ENCODE assay signal across 16 cellular contexts in the genomic region with DNA sequence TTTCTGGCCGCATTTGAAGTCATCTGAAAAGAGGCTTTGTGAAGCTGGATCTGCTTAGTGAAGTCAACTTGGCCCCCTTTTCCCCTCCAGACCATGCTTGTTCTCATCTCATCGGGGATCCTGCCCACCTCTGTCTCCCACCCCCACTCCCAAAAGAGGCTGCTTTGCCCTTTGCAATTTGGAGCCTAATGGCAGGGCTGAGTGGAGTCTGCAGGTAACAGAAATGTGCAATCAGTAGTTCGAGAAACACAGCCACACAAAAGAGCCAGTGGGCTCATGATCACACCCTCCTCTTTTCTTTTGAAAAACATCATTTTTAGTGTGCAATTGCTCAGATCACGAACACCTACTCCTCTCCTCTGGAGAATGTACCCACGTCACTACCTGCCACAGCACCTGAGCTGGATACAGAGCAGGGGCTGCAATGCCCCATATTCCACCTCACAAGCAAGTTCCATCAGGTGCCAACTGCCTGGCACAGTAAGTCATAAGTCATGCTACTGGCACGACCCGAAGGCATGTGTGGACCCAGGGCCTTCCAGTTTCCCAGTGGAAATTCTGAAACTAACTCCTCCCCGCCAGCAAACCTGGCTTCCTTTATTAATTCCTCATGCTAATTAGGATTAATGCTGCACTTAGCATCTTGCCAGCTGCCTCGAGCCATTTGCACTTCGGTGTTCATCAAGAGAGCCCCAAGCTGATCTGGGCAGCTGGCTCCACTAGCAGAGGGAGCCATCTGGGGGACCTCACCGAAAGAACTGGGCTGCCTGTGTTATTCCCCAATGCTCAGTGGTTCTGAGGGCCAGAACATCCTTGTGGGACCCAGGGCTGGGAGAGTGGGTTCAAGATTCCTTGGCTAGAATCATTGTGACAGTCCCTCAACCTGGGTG. TPM values are rescaled to one million over a fixed set of nuclear protein-coding genes. Genes with fewer than 3 reads are reported as not detected.
DNase-seq lines count a peak whose midpoint lies in the region; ATAC-seq, FAIRE-seq and TF ChIP-seq lines count a peak whose summit lies in the region.
"Had no signal": no experiment of that assay in that cellular context is flagged by ENCODE, and none has a peak within 500 bp of the region (broad histone marks: within the 10 kb centered on the region; RNA-seq: fewer than 3 reads in every experiment).

No MANE protein-coding gene starts in this region.

- ATAC-seq in natural killer cell, result no peak
- ATAC-seq: activated CD4-positive, CD25-positive, alpha-beta regulatory T cell treated with anti-CD3 and anti-CD28 coated beads, Interleukin-2, amount 50 U/mL, for 24 hours had no signal

- H3K27ac Mint-ChIP-seq in CD8-positive, alpha-beta memory T cell, result no peak overlapping the region
- H3K27ac Mint-ChIP-seq in IgD-negative memory B cell, result no peak overlapping the region
- H3K27ac Mint-ChIP-seq in astrocyte (ENCODE audit: unreplicated experiment), result no peak overlapping the region
- no peak overlapping the region for H3K27ac Mint-ChIP-seq in natural killer cell

- no peak overlapping the region for H3K27ac ChIP-seq in CD8-positive, alpha-beta memory T cell (ENCODE audit: low read depth, low read length)
- H3K27ac ChIP-seq in astrocyte (ENCODE audit: low read depth, low read length) (no peak overlapping the region), right atrium auricular region (no peak overlapping the region)
- H3K27ac ChIP-seq: epithelial cell of prostate had no signal

- H3K36me3 Mint-ChIP-seq in CD8-positive, alpha-beta memory T cell, result no peaks in the 10 kb centered on the region
- H3K36me3 Mint-ChIP-seq in IgD-negative memory B cell, result no peaks in the 10 kb centered on the region
- no peaks in the 10 kb centered on the region for H3K36me3 Mint-ChIP-seq in astrocyte (ENCODE audit: low read depth, unreplicated experiment)
- no peaks in the 10 kb centered on the region for H3K36me3 Mint-ChIP-seq in natural killer cell

- H3K9me3 ChIP-seq in CD8-positive, alpha-beta memory T cell (ENCODE audit: low read length), result no peaks in the 10 kb centered on the region
- H3K9me3 ChIP-seq in astrocyte (ENCODE audit: insufficient read depth, low read depth, low read length), result no peaks in the 10 kb centered on the region
- H3K9me3 ChIP-seq in right atrium auricular region, result no peaks in the 10 kb centered on the region

- H3K36me3 ChIP-seq in CD8-positive, alpha-beta memory T cell (ENCODE audit: insufficient read depth, low read length), result no peaks in the 10 kb centered on the region
- H3K36me3 ChIP-seq in astrocyte (ENCODE audit: insufficient read depth, low read length) (no peaks in the 10 kb centered on the region), right atrium auricular region (no peaks in the 10 kb centered on the region)

- H3K79me2 ChIP-seq in astrocyte (ENCODE audit: insufficient read depth, low read length), result no peaks in the 10 kb centered on the region

- POLR2A ChIA-PET in CD8-positive, alpha-beta memory T cell (lab: Charles Lee), result no interaction called here

- no peak overlapping the region for H3K9ac ChIP-seq in astrocyte (ENCODE audit: low read length)

- peak overlapping the region; percentile 51 to 85 (median 71) for H3K4me3 Mint-ChIP-seq in CD8-positive, alpha-beta memory T cell
- H3K4me3 Mint-ChIP-seq in IgD-negative memory B cell (peak overlapping the region in 3 of 4 donors; percentile 38 to 84 (median 63)), astrocyte (ENCODE audit: unreplicated experiment) (peak overlapping the region; percentile 54), natural killer cell (peak overlapping the region; percentile 72)

- intact Hi-C loops in natural killer cell (cut with micrococcal nuclease), result no loop called here

- FAIRE-seq in astrocyte (lab: Jason Lieb, UNC), result no peak
- FAIRE-seq: GM18507, RCC 7860 had no signal

- peak overlapping the region; percentile 85 for H3K4me2 ChIP-seq in astrocyte (ENCODE audit: low read length)

- H2AFZ ChIP-seq in astrocyte (ENCODE audit: low read depth, low read length), result no peak overlapping the region

- peaks cover 7 to 27% (median 9%) of the 10 kb centered on the region in 3 donors for H3K4me1 Mint-ChIP-seq in CD8-positive, alpha-beta memory T cell
- peaks cover 2 to 5% (median 4%) of the 10 kb centered on the region in 3 donors for H3K4me1 Mint-ChIP-seq in IgD-negative memory B cell
- no peaks in the 10 kb centered on the region for H3K4me1 Mint-ChIP-seq in astrocyte (ENCODE audit: low read depth, unreplicated experiment)
- peaks cover 0 to 4% of the 10 kb centered on the region in 2 donors for H3K4me1 Mint-ChIP-seq in natural killer cell

- TF ChIP-seq CTCF in astrocyte (IDR thresholded peaks at IDR 0.05; ENCODE audit: insufficient read depth, low read depth, low read length), result no peak
- no peak for TF ChIP-seq CTCF in natural killer cell (IDR thresholded peaks at IDR 0.05)
- TF ChIP-seq CTCF in right atrium auricular region (IDR thresholded peaks at IDR 0.05), result no peak

- CTCF ChIA-PET in CD8-positive, alpha-beta memory T cell (lab: Charles Lee), result no interaction called here

- no peak for DNase-seq in CD8-positive, alpha-beta memory T cell
- DNase-seq in astrocyte (ENCODE audit: low read depth), result no peak
- no peak for DNase-seq in natural killer cell
- DNase-seq in SIG-M5 treated with dmso at 0.1 percent for 504 hours (lab: John Stamatoyannopoulos, UW; ENCODE audit: unreplicated experiment), result no peak
- no peak for DNase-seq in GM03348 (ENCODE audit: low spot score)
- no peak for DNase-seq in right atrium auricular region (ENCODE audit: low spot score)
- DNase-seq in DMS79 (lab: John Stamatoyannopoulos, UW), result no peak
- DNase-seq: NCI-H187; stimulated activated CD4-positive, alpha-beta T cell treated with anti-CD3 and anti-CD28 coated beads, Interleukin-4, amount 100 ng/mL, for 1 hour; substantia nigra had no signal

- H3K9me3 Mint-ChIP-seq in CD8-positive, alpha-beta memory T cell, result peaks cover 0 to 2% (median 0%) of the 10 kb centered on the region in 5 donors
- H3K9me3 Mint-ChIP-seq in IgD-negative memory B cell (peaks cover 0 to 6% (median 0%) of the 10 kb centered on the region in 3 donors), astrocyte (ENCODE audit: unreplicated experiment) (peaks cover 3% of the 10 kb centered on the region), natural killer cell (no peaks in the 10 kb centered on the region)

- no peaks in the 10 kb centered on the region for H3K4me1 ChIP-seq in CD8-positive, alpha-beta memory T cell (ENCODE audit: insufficient read depth, low read length)
- H3K4me1 ChIP-seq in astrocyte (ENCODE audit: insufficient read depth, low read length) (peaks cover 4% of the 10 kb centered on the region), right atrium auricular region (peaks cover 0 to 21% of the 10 kb centered on the region in 2 donors)

- no peaks in the 10 kb centered on the region for H4K20me1 ChIP-seq in astrocyte (ENCODE audit: insufficient read depth, low read length)

- peaks cover 56 to 71% of the 10 kb centered on the region in 2 donors for H3K27me3 Mint-ChIP-seq in CD8-positive, alpha-beta memory T cell
- peaks cover 63% of the 10 kb centered on the region for H3K27me3 Mint-ChIP-seq in IgD-negative memory B cell
- peaks cover 71% of the 10 kb centered on the region for H3K27me3 Mint-ChIP-seq in astrocyte (ENCODE audit: low read depth, unreplicated experiment)
- H3K27me3 Mint-ChIP-seq in natural killer cell (ENCODE audit: low read depth in 2 of 2), result peaks cover 61 to 74% of the 10 kb centered on the region in 2 donors

- no peak overlapping the region for H3K4me3 ChIP-seq in CD8-positive, alpha-beta memory T cell (ENCODE audit: low read length)
- H3K4me3 ChIP-seq in astrocyte (ENCODE audit: insufficient read depth, low read depth, low read length), result no peak overlapping the region
- no peak overlapping the region for H3K4me3 ChIP-seq in right atrium auricular region

- H3K27me3 ChIP-seq in CD8-positive, alpha-beta memory T cell (ENCODE audit: insufficient read depth, low read length, poor library complexity, severe bottlenecking), result peaks cover 16% of the 10 kb centered on the region
- peaks cover 52% of the 10 kb centered on the region for H3K27me3 ChIP-seq in astrocyte (ENCODE audit: insufficient read depth, low read length)
- peaks cover 10 to 25% of the 10 kb centered on the region in 2 donors for H3K27me3 ChIP-seq in right atrium auricular region

RNA-seq across cellular contexts. Expression of a gene that starts 2.3 kb away (rescaled TPM):
- not detected for total RNA-seq in CD8-positive, alpha-beta memory T cell
- not detected for polyA plus RNA-seq in CD8-positive, alpha-beta memory T cell
- not detected for polyA plus RNA-seq in IgD-negative memory B cell
- total RNA-seq in astrocyte, result 1.3 and 5.8 TPM in 2 replicates
- total RNA-seq in natural killer cell, result not detected
- total RNA-seq in right atrium auricular region, result 1 to 10 TPM in 1 of 2 donors, under 1 TPM in 1; 0.63 to 1.9 TPM
- total RNA-seq: HT1080 had no signal
